16 cellular contexts compared by ENCODE assay signal in the genomic region with DNA sequence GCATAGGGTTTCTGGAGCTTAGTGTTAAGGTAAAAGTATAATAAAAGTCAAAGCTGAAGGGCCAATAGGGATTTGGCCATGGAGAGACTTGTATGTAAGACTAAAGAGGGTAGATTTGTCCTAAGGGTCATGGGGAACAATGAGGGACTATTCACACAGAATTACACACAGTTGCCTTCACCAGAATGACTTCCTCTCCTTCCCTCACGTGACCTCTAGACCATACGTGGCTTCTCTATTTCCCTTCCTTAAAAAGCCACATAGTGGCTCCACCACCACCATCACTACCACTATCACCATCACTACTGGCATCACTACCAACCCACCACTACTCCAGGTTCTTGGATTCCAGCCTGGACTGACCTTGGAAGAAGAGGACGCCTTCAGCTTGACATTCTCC. TPM values are rescaled to one million over a fixed set of nuclear protein-coding genes. Genes with fewer than 3 reads are reported as not detected.
DNase-seq lines count a peak whose midpoint lies in the region; ATAC-seq, FAIRE-seq and TF ChIP-seq lines count a peak whose summit lies in the region.
"Had no signal": no experiment of that assay in that cellular context is flagged by ENCODE, and none has a peak within 500 bp of the region (broad histone marks: within the 10 kb centered on the region; RNA-seq: fewer than 3 reads in every experiment).

No MANE protein-coding gene starts in this region.

- intact Hi-C loops in activated CD4-positive, alpha-beta memory T cell treated with anti-CD3 and anti-CD28 coated beads for 36 hours (cut with micrococcal nuclease) = loop anchor here (5.0 kb wide), 1 partner anchor 34 kb away; the partner anchor contains the start of gene TRIM3
- intact Hi-C loops in GM12878 (cut with micrococcal nuclease; ENCODE audit: unreplicated experiment) = no loop called here
- intact Hi-C loops in colonic mucosa (cut with DNase I) = loop anchor here (2.0 kb wide), 1 partner anchor 67 kb away; no protein-coding TSS in a partner anchor

- TF ChIP-seq POLR2A in NB4 (IDR thresholded peaks at IDR 0.05; ENCODE audit: extremely low read depth, insufficient read length) (no peak), GM12878 (IDR thresholded peaks at IDR 0.05; ENCODE audit: low read depth, low read length) (no peak)

- RAD21 ChIA-PET in GM12878 (lab: Charles Lee; ENCODE audit: unreplicated experiment) = interaction anchor here (1.0 to 14.2 kb wide), 4 partner anchors 43 to 245 kb away, joined by 4 to 305 read pairs (median 10); partner anchors contain the start of genes ARFIP2, MRPL17 and TIMM10B

- no peak for FAIRE-seq in GM12878 (lab: Jason Lieb, UNC)
- FAIRE-seq: bronchial epithelial cell had no signal

- peak; percentile 43 for DNase-seq in activated CD4-positive, alpha-beta memory T cell treated with anti-CD3 and anti-CD28 coated beads, Interleukin-2, amount 10 ng/mL, durations not matched to agents 7 days and 5 days
- no peak for DNase-seq in activated CD4-positive, alpha-beta memory T cell treated with anti-CD3 and anti-CD28 coated beads for 36 hours
- DNase-seq in NB4 (ENCODE audit: low read depth) (peak; percentile 33), GM12878 (ENCODE audit: low read depth, low spot score) (no peak), A172 (ENCODE audit: low spot score) (no peak), colonic mucosa (no peak)
- no peak for DNase-seq in stimulated activated effector memory CD8-positive, alpha-beta T cell treated with anti-CD3 and anti-CD28 coated beads, Interleukin-12 subunit alpha, Interleukin-12 subunit beta, amount 100 ng/mL, for 72 hours (ENCODE audit: low spot score in 2 of 2)
- DNase-seq: activated B cell treated with CpG ODN at 0.5 μM for 24 hours; kidney glomerular epithelial cell; NCI-H2081; stimulated activated CD4-positive, alpha-beta T cell treated with anti-CD3 and anti-CD28 coated beads, Interleukin-15, amount 100 ng/mL, for 24 hours had no signal

- H3K36me3 Mint-ChIP-seq in activated CD4-positive, alpha-beta memory T cell treated with anti-CD3 and anti-CD28 coated beads, Interleukin-2, amount 10 ng/mL, durations not matched to agents 7 days and 5 days (ENCODE audit: low read depth) = no peaks in the 10 kb centered on the region
- no peaks in the 10 kb centered on the region for H3K36me3 Mint-ChIP-seq in activated CD4-positive, alpha-beta memory T cell treated with anti-CD3 and anti-CD28 coated beads for 36 hours
- H3K36me3 Mint-ChIP-seq in stimulated activated effector memory CD8-positive, alpha-beta T cell treated with anti-CD3 and anti-CD28 coated beads, Interleukin-12 subunit alpha, Interleukin-12 subunit beta, amount 100 ng/mL, for 72 hours = peaks cover 5% of the 10 kb centered on the region
- H3K36me3 Mint-ChIP-seq: activated naive CD8-positive, alpha-beta T cell had no signal

- H3K4me1 ChIP-seq in GM12878 (ENCODE audit: control insufficient read depth, insufficient read depth, low read length) (peaks cover 17% of the 10 kb centered on the region), colonic mucosa (no peaks in the 10 kb centered on the region)
- H3K4me1 ChIP-seq: SJSA1 had no signal

- H3K4me1 Mint-ChIP-seq in activated CD4-positive, alpha-beta memory T cell treated with anti-CD3 and anti-CD28 coated beads, Interleukin-2, amount 10 ng/mL, durations not matched to agents 7 days and 5 days = peaks cover 4% of the 10 kb centered on the region
- no peaks in the 10 kb centered on the region for H3K4me1 Mint-ChIP-seq in activated CD4-positive, alpha-beta memory T cell treated with anti-CD3 and anti-CD28 coated beads for 36 hours (ENCODE audit: low read depth)
- H3K4me1 Mint-ChIP-seq in stimulated activated effector memory CD8-positive, alpha-beta T cell treated with anti-CD3 and anti-CD28 coated beads, Interleukin-12 subunit alpha, Interleukin-12 subunit beta, amount 100 ng/mL, for 72 hours = peaks cover 5% of the 10 kb centered on the region

- H4K20me1 ChIP-seq in GM12878 (ENCODE audit: control insufficient read depth, insufficient read depth) = no peaks in the 10 kb centered on the region

- WGBS in GM12878 (ENCODE audit: insufficient coverage, insufficient replicate concordance, low lambda C conversion rate, missing lambda C conversion rate) = 33% methylated on average over 3 of the region's 3 CpGs

- H3K9ac ChIP-seq in GM12878 (ENCODE audit: control insufficient read depth, insufficient read depth, low read length) = no peak overlapping the region
- no peak overlapping the region for H3K9ac ChIP-seq in colonic mucosa (ENCODE audit: low read depth in 2 of 2, low read length in 2 of 2)

- TF ChIP-seq CTCF in NB4 (IDR thresholded peaks at IDR 0.05; ENCODE audit: low read depth, low read length) = no peak
- no peak for TF ChIP-seq CTCF in GM12878 (IDR thresholded peaks at IDR 0.05 in 2 of 3, conservative IDR thresholded peaks at IDR 0.05 in 1 of 3; ENCODE audit: control insufficient read depth in 2 of 3, extremely low read depth in 1 of 3, insufficient read depth in 1 of 3, low read depth in 3 of 3, low read length in 3 of 3)
- TF ChIP-seq CTCF in colonic mucosa (IDR thresholded peaks at IDR 0.05) = no peak

- in situ Hi-C loops in GM12878 (cut with MboI) = no loop called here

- no peaks in the 10 kb centered on the region for H3K27me3 Mint-ChIP-seq in activated CD4-positive, alpha-beta memory T cell treated with anti-CD3 and anti-CD28 coated beads, Interleukin-2, amount 10 ng/mL, durations not matched to agents 7 days and 5 days
- no peaks in the 10 kb centered on the region for H3K27me3 Mint-ChIP-seq in activated CD4-positive, alpha-beta memory T cell treated with anti-CD3 and anti-CD28 coated beads for 36 hours
- H3K27me3 Mint-ChIP-seq: activated B cell treated with CpG ODN at 0.5 μM for 24 hours; activated naive CD8-positive, alpha-beta T cell had no signal

- H3K4me3 Mint-ChIP-seq in activated CD4-positive, alpha-beta memory T cell treated with anti-CD3 and anti-CD28 coated beads, Interleukin-2, amount 10 ng/mL, durations not matched to agents 7 days and 5 days = no peak overlapping the region
- H3K4me3 Mint-ChIP-seq in activated CD4-positive, alpha-beta memory T cell treated with anti-CD3 and anti-CD28 coated beads for 36 hours = no peak overlapping the region
- H3K4me3 Mint-ChIP-seq in stimulated activated effector memory CD8-positive, alpha-beta T cell treated with anti-CD3 and anti-CD28 coated beads, Interleukin-12 subunit alpha, Interleukin-12 subunit beta, amount 100 ng/mL, for 72 hours = no peak overlapping the region
- H3K4me3 Mint-ChIP-seq: activated B cell treated with CpG ODN at 0.5 μM for 24 hours; activated naive CD8-positive, alpha-beta T cell had no signal

- H3K4me3 ChIP-seq in NB4 (ENCODE audit: low read depth, low read length) (no peak overlapping the region), GM12878 (no peak overlapping the region), colonic mucosa (no peak overlapping the region)
- H3K4me3 ChIP-seq: hepatocyte, SJSA1 had no signal

- SMC1A ChIA-PET in GM12878 (lab: Charles Lee; ENCODE audit: uncharacterized antibody, unreplicated experiment) = interaction anchor here (0.5 to 12.8 kb wide), 7 partner anchors 14 to 1124 kb away, joined by 3 to 293 read pairs (median 4); no protein-coding TSS in a partner anchor

- no peaks in the 10 kb centered on the region for H3K9me3 ChIP-seq in GM12878 (replicated peaks; ENCODE audit: control insufficient read depth, insufficient read depth, low read length)
- H3K9me3 ChIP-seq in colonic mucosa = no peaks in the 10 kb centered on the region
- H3K9me3 ChIP-seq: SJSA1 had no signal

- no peak overlapping the region for H3K27ac Mint-ChIP-seq in activated CD4-positive, alpha-beta memory T cell treated with anti-CD3 and anti-CD28 coated beads, Interleukin-2, amount 10 ng/mL, durations not matched to agents 7 days and 5 days
- no peak overlapping the region for H3K27ac Mint-ChIP-seq in activated CD4-positive, alpha-beta memory T cell treated with anti-CD3 and anti-CD28 coated beads for 36 hours
- H3K27ac Mint-ChIP-seq in stimulated activated effector memory CD8-positive, alpha-beta T cell treated with anti-CD3 and anti-CD28 coated beads, Interleukin-12 subunit alpha, Interleukin-12 subunit beta, amount 100 ng/mL, for 72 hours = no peak overlapping the region
- H3K27ac Mint-ChIP-seq: activated B cell treated with CpG ODN at 0.5 μM for 24 hours; activated naive CD8-positive, alpha-beta T cell had no signal

- no peak for TF ChIP-seq EP300 in GM12878 (IDR thresholded peaks at IDR 0.05; ENCODE audit: borderline replicate concordance in 1 of 2, control insufficient read depth in 1 of 2, low read depth in 2 of 2, low read length in 2 of 2)

- CTCF ChIA-PET in activated CD4-positive, alpha-beta memory T cell treated with anti-CD3 and anti-CD28 coated beads, Interleukin-2, amount 10 ng/mL, durations not matched to agents 7 days and 5 days (lab: Charles Lee) = interaction anchor here (0.7 to 10.3 kb wide), 12 partner anchors 9 to 174 kb away, joined by 3 to 510 read pairs (median 4); partner anchors contain the start of genes APBB1, ARFIP2, SMPD1 and TAF10
- CTCF ChIA-PET in activated CD4-positive, alpha-beta memory T cell treated with anti-CD3 and anti-CD28 coated beads for 36 hours (lab: Charles Lee) = interaction anchor here (0.6 to 5.0 kb wide), 10 partner anchors 9 to 140 kb away, joined by 3 to 59 read pairs (median 8); partner anchors contain the start of gene TRIM3
- CTCF ChIA-PET in GM12878 (lab: Yijun Ruan, JAX) = interaction anchor here (0.6 to 17.4 kb wide), 17 partner anchors 8 to 320 kb away, joined by 3 to 560 read pairs (median 5); partner anchors contain the start of genes ARFIP2 and TIMM10B

- no peak overlapping the region for H3K4me2 ChIP-seq in GM12878 (ENCODE audit: control insufficient read depth, insufficient read depth)
- H3K4me2 ChIP-seq: hepatocyte had no signal

- no peaks in the 10 kb centered on the region for H3K9me3 Mint-ChIP-seq in activated CD4-positive, alpha-beta memory T cell treated with anti-CD3 and anti-CD28 coated beads, Interleukin-2, amount 10 ng/mL, durations not matched to agents 7 days and 5 days
- no peaks in the 10 kb centered on the region for H3K9me3 Mint-ChIP-seq in activated CD4-positive, alpha-beta memory T cell treated with anti-CD3 and anti-CD28 coated beads for 36 hours
- H3K9me3 Mint-ChIP-seq in stimulated activated effector memory CD8-positive, alpha-beta T cell treated with anti-CD3 and anti-CD28 coated beads, Interleukin-12 subunit alpha, Interleukin-12 subunit beta, amount 100 ng/mL, for 72 hours = no peaks in the 10 kb centered on the region
- H3K9me3 Mint-ChIP-seq: activated B cell treated with CpG ODN at 0.5 μM for 24 hours had no signal

- H2AFZ ChIP-seq in GM12878 (ENCODE audit: control insufficient read depth, low read depth, low read length) = peak overlapping the region; percentile 26; the same call in 1 of the 2 replicates
- H2AFZ ChIP-seq: hepatocyte had no signal

- POLR2A ChIA-PET in activated CD4-positive, alpha-beta memory T cell treated with anti-CD3 and anti-CD28 coated beads, Interleukin-2, amount 10 ng/mL, durations not matched to agents 7 days and 5 days (lab: Charles Lee) = interaction anchor here (0.8 to 2.6 kb wide), 10 partner anchors 19 to 118 kb away, joined by 3 to 14 read pairs (median 4); partner anchors contain the start of genes APBB1, CAVIN3, SMPD1 and TIMM10B
- POLR2A ChIA-PET in activated CD4-positive, alpha-beta memory T cell treated with anti-CD3 and anti-CD28 coated beads for 36 hours (lab: Charles Lee) = interaction anchor here (0.8 kb wide), 1 partner anchor 44 kb away, joined by 3 read pairs; the partner anchor contains the start of genes ARFIP2 and TIMM10B
- POLR2A ChIA-PET in GM12878 (lab: Charles Lee) = interaction anchor here (0.7 kb wide), 1 partner anchor 37 kb away, joined by 3 read pairs; no protein-coding TSS in a partner anchor

- no peaks in the 10 kb centered on the region for H3K27me3 ChIP-seq in GM12878 (replicated peaks in 1 of 2; ENCODE audit: control insufficient read depth in 2 of 2, insufficient read depth in 2 of 2, low read length in 1 of 2)
- no peaks in the 10 kb centered on the region for H3K27me3 ChIP-seq in colonic mucosa
- H3K27me3 ChIP-seq: hepatocyte, SJSA1 had no signal

- no peak for TF ChIP-seq RAD21 in GM12878 (IDR thresholded peaks at IDR 0.05; ENCODE audit: insufficient read depth, low read depth, low read length)

- no TSS peak for BruUV-seq in GM12878 (replicated peaks; lab: Mats Ljungman, UMichigan)

- H3K79me2 ChIP-seq in GM12878 (ENCODE audit: control insufficient read depth, insufficient read depth, low read length) = no peaks in the 10 kb centered on the region
- H3K79me2 ChIP-seq: hepatocyte had no signal

- no peak overlapping the region for H3K27ac ChIP-seq in GM12878 (ENCODE audit: control insufficient read depth, insufficient read depth)
- no peak overlapping the region for H3K27ac ChIP-seq in colonic mucosa
- H3K27ac ChIP-seq: hepatocyte, SJSA1 had no signal

- no peaks in the 10 kb centered on the region for H3K36me3 ChIP-seq in GM12878 (ENCODE audit: control insufficient read depth in 2 of 2, insufficient read depth in 2 of 2, low read length in 1 of 2)
- H3K36me3 ChIP-seq in colonic mucosa = no peaks in the 10 kb centered on the region
- H3K36me3 ChIP-seq: SJSA1 had no signal

- ATAC-seq in GM12878 = 0 out of 3 replicates have a peak, but pooled peaks have one; percentile 10
- ATAC-seq in stimulated activated effector memory CD8-positive, alpha-beta T cell treated with anti-CD3 and anti-CD28 coated beads, Interleukin-12 subunit alpha, Interleukin-12 subunit beta, amount 100 ng/mL, for 72 hours = peak; percentile 49
- no peak for ATAC-seq in GM21825 (IDR thresholded peaks at IDR 0.05; ENCODE audit: unreplicated experiment)

RNA-seq across cellular contexts. Expression of gene HPX, which starts 2.8 kb away (rescaled TPM):
- total RNA-seq in activated CD4-positive, alpha-beta memory T cell treated with anti-CD3 and anti-CD28 coated beads, Interleukin-2, amount 10 ng/mL, durations not matched to agents 7 days and 5 days = under 1 TPM in 1 of 2 experiments, not detected in 1; 0.18 TPM
- under 1 TPM in 1 of 2 experiments, not detected in 1; 0.56 TPM for total RNA-seq in activated CD4-positive, alpha-beta memory T cell treated with anti-CD3 and anti-CD28 coated beads for 36 hours
- total RNA-seq in GM12878 (2013; cell fraction: nucleolus; rRNA removed) = 0.67 TPM in 1 of 2 replicates, not detected in the other
- total RNA-seq in GM12878 (2014; rRNA removed) (1.7 TPM in 1 of 2 replicates, not detected in the other), GM12878 (2014; rRNA removed; fragmentation: Illumina TruSeq; extraction: Trizol) (0.09 and 0.37 TPM in 2 replicates), GM12878 (2021) (1.7 and 2.1 TPM in 2 replicates), colonic mucosa (1 to 10 TPM; 1.8 to 5.3 TPM)
- polyA plus RNA-seq in GM12878 (2011; ENCODE audit: low read depth) = 1.0 TPM
- polyA plus RNA-seq in GM12878 (2011; rRNA removed) (0.06 and 0.23 TPM in 2 replicates), GM12878 (2014; fragmentation: Illumina TruSeq; extraction: Trizol) (0.18 and 0.29 TPM in 2 replicates), GM12878 (2014; fragmentation: Nextera tagmentation; extraction: Ambion mirVana) (under 1 TPM; 0.11 TPM), GM12878 (2014; rRNA removed) (0.33 and 0.60 TPM in 2 replicates), GM12878 (2016; fragmentation: Nextera tagmentation; extraction: Ambion mirVana) (under 1 TPM in 1 of 2 experiments, not detected in 1; 0.08 TPM)
- polyA plus RNA-seq in GM12878 (2011; cell fraction: cytosol; rRNA removed) = not detected in 2 replicates
- polyA plus RNA-seq in GM12878 (2011; cell fraction: nucleus; rRNA removed) = 0.48 and 0.91 TPM in 2 replicates
- 0.06 and 0.14 TPM in 2 replicates for polyA plus RNA-seq in GM12878 (2012)
- polyA minus RNA-seq in GM12878 (2011; rRNA and poly(A)+ RNA removed) = 0.44 TPM in 1 of 2 replicates, not detected in the other
- polyA minus RNA-seq in GM12878 (2011; cell fraction: cytosol; rRNA and poly(A)+ RNA removed) = not detected in 2 replicates
- 0.67 TPM in 1 of 2 replicates, not detected in the other for polyA minus RNA-seq in GM12878 (2011; cell fraction: nucleus; rRNA and poly(A)+ RNA removed)
- 0.14 and 0.74 TPM in 2 replicates for total RNA-seq in A172 (2014; rRNA removed; shearing (Covaris generic))

RNA-seq across cellular contexts. Expression of gene APBB1, which starts 19.1 kb away (rescaled TPM):
- 10 to 100 TPM; 56.0 to 57.6 TPM for total RNA-seq in activated CD4-positive, alpha-beta memory T cell treated with anti-CD3 and anti-CD28 coated beads, Interleukin-2, amount 10 ng/mL, durations not matched to agents 7 days and 5 days
- total RNA-seq in activated CD4-positive, alpha-beta memory T cell treated with anti-CD3 and anti-CD28 coated beads for 36 hours = 10 to 100 TPM; 51.6 to 55.3 TPM
- total RNA-seq in GM12878 (2013; cell fraction: nucleolus; rRNA removed) = 0.56 and 1.8 TPM in 2 replicates
- 7.5 and 10.6 TPM in 2 replicates for total RNA-seq in GM12878 (2014; rRNA removed)
- total RNA-seq in GM12878 (2014; rRNA removed; fragmentation: Illumina TruSeq; extraction: Trizol) = 4.3 and 4.8 TPM in 2 replicates
- 8.7 and 11.0 TPM in 2 replicates for total RNA-seq in GM12878 (2021)
- polyA plus RNA-seq in GM12878 (2011; ENCODE audit: low read depth) = 5.3 TPM
- 0.30 and 0.67 TPM in 2 replicates for polyA plus RNA-seq in GM12878 (2011; rRNA removed)
- 0.69 and 1.0 TPM in 2 replicates for polyA plus RNA-seq in GM12878 (2011; cell fraction: cytosol; rRNA removed)
- 1.2 TPM in 2 replicates for polyA plus RNA-seq in GM12878 (2011; cell fraction: nucleus; rRNA removed)
- 5.7 and 8.1 TPM in 2 replicates for polyA plus RNA-seq in GM12878 (2012)
- polyA plus RNA-seq in GM12878 (2014; fragmentation: Illumina TruSeq; extraction: Trizol) = 2.3 and 5.6 TPM in 2 replicates
- 1 to 10 TPM in 1 of 2 experiments, under 1 TPM in 1; 0.31 to 1.3 TPM for polyA plus RNA-seq in GM12878 (2014; fragmentation: Nextera tagmentation; extraction: Ambion mirVana)
- polyA plus RNA-seq in GM12878 (2014; rRNA removed) = 7.5 and 9.1 TPM in 2 replicates
- polyA plus RNA-seq in GM12878 (2016; fragmentation: Nextera tagmentation; extraction: Ambion mirVana) = 1 to 10 TPM; 5.1 to 6.5 TPM
- polyA minus RNA-seq in GM12878 (2011; rRNA and poly(A)+ RNA removed) = 1.1 and 1.2 TPM in 2 replicates
- not detected in 2 replicates for polyA minus RNA-seq in GM12878 (2011; cell fraction: cytosol; rRNA and poly(A)+ RNA removed)
- 0.48 and 1.1 TPM in 2 replicates for polyA minus RNA-seq in GM12878 (2011; cell fraction: nucleus; rRNA and poly(A)+ RNA removed)
- 58.4 and 63.3 TPM in 2 replicates for total RNA-seq in A172 (2014; rRNA removed; shearing (Covaris generic))
- 10 to 100 TPM in 1 of 2 donors, 1 to 10 TPM in 1; 6.6 to 10.2 TPM for total RNA-seq in colonic mucosa

RNA-seq across cellular contexts. Expression of gene TRIM3, which starts 35.7 kb away (rescaled TPM):
- 1 to 10 TPM; 7.9 to 9.9 TPM for total RNA-seq in activated CD4-positive, alpha-beta memory T cell treated with anti-CD3 and anti-CD28 coated beads, Interleukin-2, amount 10 ng/mL, durations not matched to agents 7 days and 5 days
- total RNA-seq in activated CD4-positive, alpha-beta memory T cell treated with anti-CD3 and anti-CD28 coated beads for 36 hours = 1 to 10 TPM; 6.4 to 8.0 TPM
- 14.7 and 15.4 TPM in 2 replicates for total RNA-seq in GM12878 (2013; cell fraction: nucleolus; rRNA removed)
- total RNA-seq in GM12878 (2014; rRNA removed) = 6.1 and 11.8 TPM in 2 replicates
- 3.4 and 3.7 TPM in 2 replicates for total RNA-seq in GM12878 (2014; rRNA removed; fragmentation: Illumina TruSeq; extraction: Trizol)
- total RNA-seq in GM12878 (2021) = 6.9 and 8.7 TPM in 2 replicates
- 2.9 TPM for polyA plus RNA-seq in GM12878 (2011; ENCODE audit: low read depth)
- 3.3 and 4.4 TPM in 2 replicates for polyA plus RNA-seq in GM12878 (2011; rRNA removed)
- polyA plus RNA-seq in GM12878 (2011; cell fraction: cytosol; rRNA removed) = 4.2 and 5.7 TPM in 2 replicates
- polyA plus RNA-seq in GM12878 (2011; cell fraction: nucleus; rRNA removed) = 28.2 and 29.4 TPM in 2 replicates
- 4.2 and 5.3 TPM in 2 replicates for polyA plus RNA-seq in GM12878 (2012)
- polyA plus RNA-seq in GM12878 (2014; fragmentation: Illumina TruSeq; extraction: Trizol) = 4.7 and 7.5 TPM in 2 replicates
- under 1 TPM; 0.34 to 0.55 TPM for polyA plus RNA-seq in GM12878 (2014; fragmentation: Nextera tagmentation; extraction: Ambion mirVana)
- 11.0 and 18.3 TPM in 2 replicates for polyA plus RNA-seq in GM12878 (2014; rRNA removed)
- polyA plus RNA-seq in GM12878 (2016; fragmentation: Nextera tagmentation; extraction: Ambion mirVana) = 1 to 10 TPM; 4.6 to 5.0 TPM
- 4.3 and 5.5 TPM in 2 replicates for polyA minus RNA-seq in GM12878 (2011; rRNA and poly(A)+ RNA removed)
- polyA minus RNA-seq in GM12878 (2011; cell fraction: cytosol; rRNA and poly(A)+ RNA removed) = 2.4 and 3.0 TPM in 2 replicates
- 4.0 and 10.0 TPM in 2 replicates for polyA minus RNA-seq in GM12878 (2011; cell fraction: nucleus; rRNA and poly(A)+ RNA removed)
- total RNA-seq in A172 (2014; rRNA removed; shearing (Covaris generic)) = 27.3 and 32.8 TPM in 2 replicates
- 10 to 100 TPM; 30.0 to 59.0 TPM for total RNA-seq in colonic mucosa

RNA-seq across cellular contexts. Expression of gene ARFIP2, which starts 43.1 kb away (rescaled TPM):
- total RNA-seq in activated CD4-positive, alpha-beta memory T cell treated with anti-CD3 and anti-CD28 coated beads, Interleukin-2, amount 10 ng/mL, durations not matched to agents 7 days and 5 days = 10 to 100 TPM; 38.5 to 39.2 TPM
- 10 to 100 TPM; 35.1 to 37.8 TPM for total RNA-seq in activated CD4-positive, alpha-beta memory T cell treated with anti-CD3 and anti-CD28 coated beads for 36 hours
- 53.4 and 65.2 TPM in 2 replicates for total RNA-seq in GM12878 (2013; cell fraction: nucleolus; rRNA removed)
- 47.7 and 49.5 TPM in 2 replicates for total RNA-seq in GM12878 (2014; rRNA removed)
- total RNA-seq in GM12878 (2014; rRNA removed; fragmentation: Illumina TruSeq; extraction: Trizol) = 35.6 TPM in 2 replicates
- 44.2 and 48.4 TPM in 2 replicates for total RNA-seq in GM12878 (2021)
- polyA plus RNA-seq in GM12878 (2011; ENCODE audit: low read depth) = 36.2 TPM
- polyA plus RNA-seq in GM12878 (2011; rRNA removed) = 35.9 and 44.7 TPM in 2 replicates
- polyA plus RNA-seq in GM12878 (2011; cell fraction: cytosol; rRNA removed) = 40.0 and 50.8 TPM in 2 replicates
- polyA plus RNA-seq in GM12878 (2011; cell fraction: nucleus; rRNA removed) = 130 and 160 TPM in 2 replicates
- polyA plus RNA-seq in GM12878 (2012) = 43.4 and 52.7 TPM in 2 replicates
- 41.4 and 52.8 TPM in 2 replicates for polyA plus RNA-seq in GM12878 (2014; fragmentation: Illumina TruSeq; extraction: Trizol)
- polyA plus RNA-seq in GM12878 (2014; fragmentation: Nextera tagmentation; extraction: Ambion mirVana) = 10 to 100 TPM; 11.7 to 18.9 TPM
- 59.8 and 65.5 TPM in 2 replicates for polyA plus RNA-seq in GM12878 (2014; rRNA removed)
- polyA plus RNA-seq in GM12878 (2016; fragmentation: Nextera tagmentation; extraction: Ambion mirVana) = 10 to 100 TPM; 49.5 to 53.1 TPM
- 33.1 and 33.8 TPM in 2 replicates for polyA minus RNA-seq in GM12878 (2011; rRNA and poly(A)+ RNA removed)
- polyA minus RNA-seq in GM12878 (2011; cell fraction: cytosol; rRNA and poly(A)+ RNA removed) = 8.4 and 9.6 TPM in 2 replicates
- polyA minus RNA-seq in GM12878 (2011; cell fraction: nucleus; rRNA and poly(A)+ RNA removed) = 49.7 and 60.0 TPM in 2 replicates
- 68.6 and 68.7 TPM in 2 replicates for total RNA-seq in A172 (2014; rRNA removed; shearing (Covaris generic))
- total RNA-seq in colonic mucosa = 10 to 100 TPM; 76.9 to 87.3 TPM

RNA-seq across cellular contexts. Expression of gene TIMM10B, which starts 43.3 kb away (rescaled TPM):
- 10 to 100 TPM; 39.0 to 40.5 TPM for total RNA-seq in activated CD4-positive, alpha-beta memory T cell treated with anti-CD3 and anti-CD28 coated beads, Interleukin-2, amount 10 ng/mL, durations not matched to agents 7 days and 5 days
- 10 to 100 TPM; 40.2 to 41.3 TPM for total RNA-seq in activated CD4-positive, alpha-beta memory T cell treated with anti-CD3 and anti-CD28 coated beads for 36 hours
- 209 and 215 TPM in 2 replicates for total RNA-seq in GM12878 (2013; cell fraction: nucleolus; rRNA removed)
- total RNA-seq in GM12878 (2014; rRNA removed) (40.5 and 41.4 TPM in 2 replicates), GM12878 (2014; rRNA removed; fragmentation: Illumina TruSeq; extraction: Trizol) (28.8 and 30.3 TPM in 2 replicates), GM12878 (2021) (39.2 and 42.1 TPM in 2 replicates), colonic mucosa (10 to 100 TPM; 48.0 TPM)
- 25.9 TPM for polyA plus RNA-seq in GM12878 (2011; ENCODE audit: low read depth)
- polyA plus RNA-seq in GM12878 (2011; rRNA removed) (58.6 and 64.3 TPM in 2 replicates), GM12878 (2014; fragmentation: Illumina TruSeq; extraction: Trizol) (32.9 and 36.1 TPM in 2 replicates), GM12878 (2014; fragmentation: Nextera tagmentation; extraction: Ambion mirVana) (100 to 1,000 TPM in 1 of 2 experiments, 10 to 100 TPM in 1; 93.3 to 126 TPM), GM12878 (2014; rRNA removed) (33.5 and 47.8 TPM in 2 replicates), GM12878 (2016; fragmentation: Nextera tagmentation; extraction: Ambion mirVana) (10 to 100 TPM; 58.4 to 61.6 TPM)
- polyA plus RNA-seq in GM12878 (2011; cell fraction: cytosol; rRNA removed) = 66.0 and 70.2 TPM in 2 replicates
- 65.6 and 86.1 TPM in 2 replicates for polyA plus RNA-seq in GM12878 (2011; cell fraction: nucleus; rRNA removed)
- 29.4 and 30.0 TPM in 2 replicates for polyA plus RNA-seq in GM12878 (2012)
- 44.2 and 73.7 TPM in 2 replicates for polyA minus RNA-seq in GM12878 (2011; rRNA and poly(A)+ RNA removed)
- 15.5 and 24.5 TPM in 2 replicates for polyA minus RNA-seq in GM12878 (2011; cell fraction: cytosol; rRNA and poly(A)+ RNA removed)
- polyA minus RNA-seq in GM12878 (2011; cell fraction: nucleus; rRNA and poly(A)+ RNA removed) = 77.0 and 98.9 TPM in 2 replicates
- total RNA-seq in A172 (2014; rRNA removed; shearing (Covaris generic)) = 32.4 and 58.1 TPM in 2 replicates

Comparison
In these comparisons a context has a peak if more than half of its experiments do, and no peak if none do; other contexts are left out.
1. DNase-seq: peak in activated CD4-positive, alpha-beta memory T cell treated with anti-CD3 and anti-CD28 coated beads, Interleukin-2, amount 10 ng/mL, durations not matched to agents 7 days and 5 days (single experiment) and NB4 (single experiment); none in activated CD4-positive, alpha-beta memory T cell treated with anti-CD3 and anti-CD28 coated beads for 36 hours (single experiment), GM12878 (single experiment), stimulated activated effector memory CD8-positive, alpha-beta T cell treated with anti-CD3 and anti-CD28 coated beads, Interleukin-12 subunit alpha, Interleukin-12 subunit beta, amount 100 ng/mL, for 72 hours (0 of 2), A172 (single experiment) and colonic mucosa (single experiment).